Comparison of ENCODE assay signal across 13 cellular contexts in genomic region chr2:20072436-20073158, GRCh38. TPM values are rescaled to one million over a fixed set of nuclear protein-coding genes. Genes with fewer than 3 reads are reported as not detected.
A peak's percentile ranks its signal among the peaks of the same experiment; 100 is the strongest.
DNase-seq lines count a peak whose midpoint lies in the region; ATAC-seq, FAIRE-seq and TF ChIP-seq lines count a peak whose summit lies in the region.
"Had no signal": no experiment of that assay in that cellular context is flagged by ENCODE, and none has a peak within 500 bp of the region (broad histone marks: within the 10 kb centered on the region; RNA-seq: fewer than 3 reads in every experiment).

No MANE protein-coding gene starts in this region.

- no peak overlapping the region for H3K27ac ChIP-seq in GM23338 (ENCODE audit: low read depth)
- H3K27ac ChIP-seq in keratinocyte (ENCODE audit: control insufficient read depth, insufficient read depth, low read length): peak overlapping the region; percentile 85
- H3K27ac ChIP-seq in OCI-LY7 (ENCODE audit: low read depth, low read length, poor library complexity, severe bottlenecking): no peak overlapping the region

- H3F3A ChIP-seq in GM23338 (replicated peaks; ENCODE audit: low read depth): no peaks in the 10 kb centered on the region

- no TSS peak for BruUV-seq in MCF 10A (replicated peaks; lab: Mats Ljungman, UMichigan)
- BruUV-seq in OCI-LY7 (replicated peaks; lab: Mats Ljungman, UMichigan): no TSS peak

- dilution Hi-C loops in keratinocyte (cut with MboI; ENCODE audit: extremely low pct_ligation_motif_present, low sequenced_read_pairs): no loop called here

- no peaks in the 10 kb centered on the region for H3K36me3 ChIP-seq in GM23338 (ENCODE audit: insufficient read depth)
- no peaks in the 10 kb centered on the region for H3K36me3 ChIP-seq in keratinocyte (ENCODE audit: control insufficient read depth in 2 of 2, extremely low read depth in 1 of 2, insufficient read depth in 2 of 2, low read length in 2 of 2)
- H3K36me3 ChIP-seq in skeletal muscle satellite cell (ENCODE audit: insufficient read depth, low read length): no peaks in the 10 kb centered on the region
- no peaks in the 10 kb centered on the region for H3K36me3 ChIP-seq in OCI-LY7 (ENCODE audit: insufficient read depth, low read length)

- FAIRE-seq in keratinocyte (lab: Jason Lieb, UNC): no peak

- H3K4me3 ChIP-seq in GM23338 (no peak overlapping the region), keratinocyte (ENCODE audit: control insufficient read depth in 2 of 3, extremely low read depth in 1 of 3, insufficient read depth in 2 of 3, low read depth in 1 of 3, low read length in 3 of 3) (no peak overlapping the region), skeletal muscle satellite cell (ENCODE audit: low read length) (no peak overlapping the region), OCI-LY7 (ENCODE audit: low read depth, low read length, poor library complexity, severe bottlenecking) (no peak overlapping the region)

- POLR2A ChIA-PET in MCF 10A (lab: Yijun Ruan, JAX): interaction anchor here (0.8 to 17.0 kb wide), 5 partner anchors 19 to 159 kb away, joined by 3 to 522 read pairs (median 4); partner anchors contain the start of gene LAPTM4A
- POLR2A ChIA-PET in OCI-LY7 (lab: Charles Lee): no interaction called here

- no peaks in the 10 kb centered on the region for H3K27me3 ChIP-seq in GM23338 (ENCODE audit: insufficient read depth)
- no peaks in the 10 kb centered on the region for H3K27me3 ChIP-seq in keratinocyte (ENCODE audit: control insufficient read depth, extremely low read depth, insufficient read depth, low read length)
- no peaks in the 10 kb centered on the region for H3K27me3 ChIP-seq in skeletal muscle satellite cell (ENCODE audit: control insufficient read depth, insufficient read depth, low read length)

- no peaks in the 10 kb centered on the region for H4K20me1 ChIP-seq in GM23338 (replicated peaks; ENCODE audit: insufficient read depth)
- H4K20me1 ChIP-seq in keratinocyte (ENCODE audit: control insufficient read depth, extremely low read depth, insufficient read depth, low read length): no peaks in the 10 kb centered on the region
- H4K20me1 ChIP-seq in OCI-LY7 (ENCODE audit: insufficient read depth, low read length): no peaks in the 10 kb centered on the region

- CTCF ChIA-PET in MCF 10A (lab: Yijun Ruan, JAX): interaction anchor here (0.5 to 3.9 kb wide), 6 partner anchors 13 to 446 kb away, joined by 3 to 11 read pairs (median 4); no protein-coding TSS in a partner anchor
- CTCF ChIA-PET in OCI-LY7 (lab: Charles Lee; ENCODE audit: unreplicated experiment): no interaction called here

- H3K9me3 ChIP-seq in keratinocyte (ENCODE audit: control insufficient read depth, low read depth, low read length): no peaks in the 10 kb centered on the region
- no peaks in the 10 kb centered on the region for H3K9me3 ChIP-seq in skeletal muscle satellite cell (replicated peaks; ENCODE audit: low read length)
- no peaks in the 10 kb centered on the region for H3K9me3 ChIP-seq in OCI-LY7 (ENCODE audit: low read length)

- H2AFZ ChIP-seq in GM23338 (peak overlapping the region; percentile 64; the same call in 1 of the 2 replicates), keratinocyte (ENCODE audit: control insufficient read depth, low read length) (no peak overlapping the region), OCI-LY7 (ENCODE audit: low read length) (no peak overlapping the region)

- intact Hi-C loops in MCF 10A (cut with micrococcal nuclease) (no loop called here), OCI-LY7 (cut with micrococcal nuclease; ENCODE audit: unreplicated experiment) (no loop called here)

- peaks cover 1% of the 10 kb centered on the region for H3K27me3 Mint-ChIP-seq in GM23338 (ENCODE audit: insufficient read depth, low read depth, poor library complexity)
- H3K27me3 Mint-ChIP-seq in MCF 10A (ENCODE audit: insufficient read depth, unreplicated experiment): no peaks in the 10 kb centered on the region

- H3K4me3 Mint-ChIP-seq in GM23338: no peak overlapping the region
- H3K4me3 Mint-ChIP-seq in MCF 10A (ENCODE audit: unreplicated experiment): peak overlapping the region; percentile 3
- H3K4me3 Mint-ChIP-seq: CD8-positive, alpha-beta T cell; natural killer cell treated with Interleukin-12 subunit alpha and Interleukin-12 subunit beta and Interleukin-15 and Interleukin-18, amount 100 ng/mL, for 72 hours had no signal

- H3K9ac ChIP-seq in keratinocyte (ENCODE audit: control insufficient read depth, extremely low read depth, insufficient read depth, low read length): peak overlapping the region; percentile 46
- peak overlapping the region; percentile 66 for H3K9ac ChIP-seq in skeletal muscle satellite cell (ENCODE audit: low read depth, low read length)

- H3K79me2 ChIP-seq in GM23338 (replicated peaks; ENCODE audit: insufficient read depth) (no peaks in the 10 kb centered on the region), keratinocyte (ENCODE audit: control insufficient read depth, insufficient read depth, low read length) (no peaks in the 10 kb centered on the region), OCI-LY7 (ENCODE audit: insufficient read depth, low read depth, low read length) (no peaks in the 10 kb centered on the region)

- H3K9me3 Mint-ChIP-seq in GM23338: no peaks in the 10 kb centered on the region
- peaks cover 3% of the 10 kb centered on the region for H3K9me3 Mint-ChIP-seq in MCF 10A (ENCODE audit: unreplicated experiment)
- H3K9me3 Mint-ChIP-seq: CD8-positive, alpha-beta T cell; natural killer cell treated with Interleukin-12 subunit alpha and Interleukin-12 subunit beta and Interleukin-15 and Interleukin-18, amount 100 ng/mL, for 72 hours had no signal

- H3K36me3 Mint-ChIP-seq in GM23338 (ENCODE audit: low read depth) (no peaks in the 10 kb centered on the region), MCF 10A (ENCODE audit: insufficient read depth, unreplicated experiment) (peaks cover 5% of the 10 kb centered on the region)
- H3K36me3 Mint-ChIP-seq: CD8-positive, alpha-beta T cell; natural killer cell treated with Interleukin-12 subunit alpha and Interleukin-12 subunit beta and Interleukin-15 and Interleukin-18, amount 100 ng/mL, for 72 hours had no signal

- no peak for ATAC-seq in GM23338
- ATAC-seq in HG03571 (IDR thresholded peaks at IDR 0.05; ENCODE audit: unreplicated experiment): no peak
- ATAC-seq: CD8-positive, alpha-beta T cell; natural killer cell treated with Interleukin-12 subunit alpha and Interleukin-12 subunit beta and Interleukin-15 and Interleukin-18, amount 100 ng/mL, for 72 hours had no signal

- no peak overlapping the region for H3K4me2 ChIP-seq in GM23338
- H3K4me2 ChIP-seq in keratinocyte (ENCODE audit: control insufficient read depth, extremely low read depth, insufficient read depth, low read depth, low read length): peak overlapping the region; percentile 75
- peak overlapping the region; percentile 45 for H3K4me2 ChIP-seq in skeletal muscle satellite cell (ENCODE audit: low read length)
- no peak overlapping the region for H3K4me2 ChIP-seq in OCI-LY7 (ENCODE audit: low read length)

- H3K27ac Mint-ChIP-seq in GM23338: no peak overlapping the region; the same call in 1 of the 2 replicates
- peak overlapping the region; percentile 87 for H3K27ac Mint-ChIP-seq in MCF 10A (ENCODE audit: low read depth, unreplicated experiment)
- H3K27ac Mint-ChIP-seq: CD8-positive, alpha-beta T cell; natural killer cell treated with Interleukin-12 subunit alpha and Interleukin-12 subunit beta and Interleukin-15 and Interleukin-18, amount 100 ng/mL, for 72 hours had no signal

- H3K9me1 ChIP-seq in keratinocyte (ENCODE audit: control insufficient read depth, extremely low read depth, insufficient read depth, low read length): no peaks in the 10 kb centered on the region

- H3K4me1 ChIP-seq in GM23338 (ENCODE audit: insufficient read depth) (peaks cover 4% of the 10 kb centered on the region), keratinocyte (ENCODE audit: control insufficient read depth, extremely low read depth, insufficient read depth, low read length) (peaks cover 36% of the 10 kb centered on the region), skeletal muscle satellite cell (ENCODE audit: control insufficient read depth, insufficient read depth, low read length) (peaks cover 28% of the 10 kb centered on the region), OCI-LY7 (ENCODE audit: insufficient read depth, low read length, poor library complexity, severe bottlenecking) (no peaks in the 10 kb centered on the region)

- DNase-seq in GM23338 (ENCODE audit: low spot score) (no peak), MCF 10A (ENCODE audit: unreplicated experiment) (no peak), keratinocyte (ENCODE audit: low read depth, low spot score) (no peak), OCI-LY7 (ENCODE audit: low spot score) (no peak), SKM-1 treated with dmso at 0.1 percent for 144 hours (lab: John Stamatoyannopoulos, UW; ENCODE audit: unreplicated experiment) (no peak)
- DNase-seq in activated CD4-positive, alpha-beta T cell treated with anti-CD3 and anti-CD28 coated beads for 4 hours: no peak
- DNase-seq: hippocampal formation, NCI-H1105, T-helper 9 cell had no signal

- peaks cover 20% of the 10 kb centered on the region for H3K4me1 Mint-ChIP-seq in GM23338
- peaks cover 42% of the 10 kb centered on the region for H3K4me1 Mint-ChIP-seq in MCF 10A (ENCODE audit: insufficient read depth, unreplicated experiment)

- H3K9me2 ChIP-seq in GM23338 (ENCODE audit: insufficient read depth) (no peaks in the 10 kb centered on the region; the same call in 1 of the 2 replicates), OCI-LY7 (ENCODE audit: insufficient read depth, low read length) (no peaks in the 10 kb centered on the region)

- TF ChIP-seq CTCF in GM23338 (conservative IDR thresholded peaks at IDR 0.05; ENCODE audit: low read depth in 2 of 2): no peak
- TF ChIP-seq CTCF in MCF 10A (IDR thresholded peaks at IDR 0.05; ENCODE audit: unreplicated experiment): no peak
- TF ChIP-seq CTCF in keratinocyte (optimal IDR thresholded peaks at IDR 0.05 in 1 of 3, IDR thresholded peaks at IDR 0.05 in 1 of 3, conservative IDR thresholded peaks at IDR 0.05 in 1 of 3; ENCODE audit: extremely low read depth in 1 of 3, insufficient read depth in 2 of 3, low read length in 3 of 3): no peak
- TF ChIP-seq CTCF in OCI-LY7 (conservative IDR thresholded peaks at IDR 0.05; ENCODE audit: low read length): no peak

RNA-seq across cellular contexts. Expression of gene LAPTM4A, which starts 21.2 kb away (rescaled TPM):
- 123 and 157 TPM in 2 replicates for total RNA-seq in GM23338 (2014; rRNA removed; shearing (Covaris generic))
- 199 and 214 TPM in 2 replicates for polyA plus RNA-seq in GM23338 (2016; fragmentation: Nextera tagmentation; extraction: Ambion mirVana)
- 145 and 160 TPM in 2 replicates for total RNA-seq in MCF 10A (2022)
- 254 to 509 TPM (median 460 TPM) in 3 replicates for polyA plus RNA-seq in keratinocyte
- polyA plus RNA-seq in keratinocyte (2011; ENCODE audit: low read depth): 67.7 TPM
- polyA plus RNA-seq in keratinocyte (2011; cell fraction: cytosol; rRNA removed): 226 and 462 TPM in 2 replicates
- 737 and 886 TPM in 2 replicates for polyA plus RNA-seq in keratinocyte (2011; cell fraction: nucleus; rRNA removed)
- polyA plus RNA-seq in keratinocyte (2012; ENCODE audit: low replicate concordance): 148 and 245 TPM in 2 replicates
- polyA minus RNA-seq in keratinocyte: 40.9 to 255 TPM (median 189 TPM) in 3 replicates
- 91.5 TPM for polyA minus RNA-seq in keratinocyte (2011; cell fraction: cytosol; rRNA and poly(A)+ RNA removed)
- 165 and 291 TPM in 2 replicates for polyA minus RNA-seq in keratinocyte (2011; cell fraction: nucleus; rRNA and poly(A)+ RNA removed)
- 130 and 171 TPM in 2 replicates for total RNA-seq in skeletal muscle satellite cell (2012; rRNA removed)
- 6.5 and 8.4 TPM in 2 replicates for total RNA-seq in OCI-LY7 (2014; rRNA removed; shearing (Covaris generic))
- total RNA-seq in OCI-LY7 (2022): 26.2 and 29.2 TPM in 2 replicates

Comparison
In these comparisons a context has a peak if more than half of its experiments do, and no peak if none do; other contexts are left out.
1. H3K4me2 ChIP-seq: peak in keratinocyte (single experiment) and skeletal muscle satellite cell (single experiment); none in GM23338 (single experiment) and OCI-LY7 (single experiment).